In genomic region chr16:11797166-11797956, GRCh38 we compare ENCODE assay signal across 1 cellular context.
TF ChIP-seq lines count a peak whose summit lies in the region.

Gene ZC3H7A, minus strand, starts transcription at chr16:11797258. Its CDS starts 14,904 bp downstream, at chr16:11782354.

TF ChIP-seq in K562, 482 proteins besides CTCF, POLR2A, EP300 and RAD21 (continued from another document and continues in another):
- TF ChIP-seq CEBPZ (IDR thresholded peaks at IDR 0.05; ENCODE audit: borderline replicate concordance, low read depth, low read length) (no peak), RFX7 (CRISPR knock-in tag; IDR thresholded peaks at IDR 0.05) (no peak), ZNF263 (CRISPR knock-in tag; IDR thresholded peaks at IDR 0.05; ENCODE audit: borderline replicate concordance) (peak; percentile 65; the same call in 1 of the 2 replicates), TBP (optimal IDR thresholded peaks at IDR 0.05; ENCODE audit: low read depth, low read length) (peak; percentile 83), TCFL5 (CRISPR knock-in tag; conservative IDR thresholded peaks at IDR 0.05) (no peak), PCBP1 (IDR thresholded peaks at IDR 0.05; ENCODE audit: low read depth, low read length, poor library complexity, severe bottlenecking) (peak; percentile 27), PREB (CRISPR knock-in tag; IDR thresholded peaks at IDR 0.05) (no peak), USF1 (CRISPR knock-in tag; IDR thresholded peaks at IDR 0.05) (no peak), SIN3A (IDR thresholded peaks at IDR 0.05; ENCODE audit: borderline replicate concordance in 2 of 2, control insufficient read depth in 1 of 2, low read depth in 2 of 2, low read length in 2 of 2) (no peak), CBX1 (IDR thresholded peaks at IDR 0.05; ENCODE audit: low read depth) (0 out of 2 replicates have a peak, but pooled peaks have one; percentile 1), POLR2B (IDR thresholded peaks at IDR 0.05; ENCODE audit: low read depth, partially characterized antibody) (peak; percentile 94), SMARCB1 (IDR thresholded peaks at IDR 0.05; ENCODE audit: insufficient read length, low read depth) (no peak), SMARCA5 (IDR thresholded peaks at IDR 0.05) (no peak), GATAD2A (IDR thresholded peaks at IDR 0.05) (no peak), HSF4 (CRISPR knock-in tag; IDR thresholded peaks at IDR 0.05; ENCODE audit: borderline replicate concordance) (no peak), U2AF2 (optimal IDR thresholded peaks at IDR 0.05; ENCODE audit: low read depth, low read length) (no peak), HLTF (IDR thresholded peaks at IDR 0.05) (no peak), TFAM (CRISPR knock-in tag; conservative IDR thresholded peaks at IDR 0.05) (no peak), ZNF431 (CRISPR knock-in tag; IDR thresholded peaks at IDR 0.05) (no peak), ZNF311 (CRISPR knock-in tag; IDR thresholded peaks at IDR 0.05) (no peak), GABPA (tag; conservative IDR thresholded peaks at IDR 0.05; ENCODE audit: low read depth) (no peak), MITF (IDR thresholded peaks at IDR 0.05) (no peak), RREB1 (CRISPR knock-in tag; IDR thresholded peaks at IDR 0.05) (no peak), ZNF232 (CRISPR knock-in tag; IDR thresholded peaks at IDR 0.05) (no peak), CBX5 (IDR thresholded peaks at IDR 0.05; ENCODE audit: borderline replicate concordance, low read depth) (no peak), TFE3 (CRISPR knock-in tag; IDR thresholded peaks at IDR 0.05) (no peak), SP1 (CRISPR knock-in tag; IDR thresholded peaks at IDR 0.05) (peak; percentile 72; the same call in 1 of the 2 replicates), PHB (CRISPR knock-in tag; IDR thresholded peaks at IDR 0.05) (0 out of 2 replicates have a peak, but pooled peaks have one; percentile 51), ZBTB49 (CRISPR knock-in tag; IDR thresholded peaks at IDR 0.05; ENCODE audit: borderline replicate concordance) (no peak), SRSF7 (optimal IDR thresholded peaks at IDR 0.05; ENCODE audit: low read depth, low read length) (no peak), NFE2 (IDR thresholded peaks at IDR 0.05; ENCODE audit: low read depth) (no peak), IRF9 (tag; IDR thresholded peaks at IDR 0.05) (no peak), ZFP36 (IDR thresholded peaks at IDR 0.05; ENCODE audit: low read depth, low read length, partially characterized antibody) (no peak), DACH1 (IDR thresholded peaks at IDR 0.05; ENCODE audit: partially characterized antibody) (no peak), CSDE1 (IDR thresholded peaks at IDR 0.05) (peak in 1 of 2 experiments; percentile 67; a peak in 2 of 4 replicates), SMAD4 (CRISPR knock-in tag; conservative IDR thresholded peaks at IDR 0.05) (peak; percentile 95), GTF2A2 (tag; IDR thresholded peaks at IDR 0.05) (no peak), ZNF146 (CRISPR knock-in tag; IDR thresholded peaks at IDR 0.05; ENCODE audit: unreplicated experiment) (no peak), NKRF (IDR thresholded peaks at IDR 0.05; ENCODE audit: borderline replicate concordance) (peak; percentile 68; the same call in 1 of the 2 replicates), HMBOX1 (IDR thresholded peaks at IDR 0.05) (no peak; the same call in 1 of the 2 replicates), ZNF134 (CRISPR knock-in tag; conservative IDR thresholded peaks at IDR 0.05) (no peak), CXXC5 (CRISPR knock-in tag; IDR thresholded peaks at IDR 0.05) (peak; percentile 99)
